Comparison of ENCODE assay signal across 24 cellular contexts in the genomic region with DNA sequence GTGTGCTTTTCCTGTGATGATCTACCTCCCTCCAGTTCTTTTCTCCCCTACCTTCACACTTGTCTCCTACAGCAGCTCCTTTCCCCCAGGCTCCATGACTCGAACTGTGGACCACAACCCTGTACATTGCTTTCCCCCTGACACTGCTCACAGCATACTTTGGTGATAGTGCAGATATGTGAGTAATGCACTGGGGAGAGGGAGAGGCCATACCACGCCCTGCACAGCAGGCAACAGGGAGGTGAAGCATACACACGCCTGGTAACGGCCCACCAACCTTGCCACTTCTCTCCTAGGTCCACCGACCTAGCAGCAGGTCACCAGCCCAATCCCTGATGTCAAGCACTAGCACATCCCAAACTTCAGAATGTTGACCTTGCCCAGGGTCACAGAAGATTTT.
"Had no signal": no experiment of that assay in that cellular context is flagged by ENCODE, and none has a peak within 500 bp of the region (broad histone marks: within the 10 kb centered on the region; RNA-seq: fewer than 3 reads in every experiment).

No MANE protein-coding gene starts in this region.

- H3K9me3 ChIP-seq: lower lobe of right lung, mucosa of descending colon had no signal

- FAIRE-seq: colon, endothelial cell of umbilical vein, frontal cortex had no signal

- H3K36me3 Mint-ChIP-seq: immature natural killer cell, mesothelial cell of epicardium, naive B cell had no signal

- H3K9me3 Mint-ChIP-seq: immature natural killer cell, naive B cell had no signal

- H3K4me3 Mint-ChIP-seq: immature natural killer cell, mesothelial cell of epicardium, naive B cell had no signal

- H3K4me3 ChIP-seq: coronary artery, dorsolateral prefrontal cortex, esophagus muscularis mucosa, gastroesophageal sphincter, heart left ventricle, hepatocyte, left lung, lower lobe of right lung, mucosa of descending colon had no signal

- DNase-seq: dermis blood vessel endothelial cell; dorsolateral prefrontal cortex; effector CD4-positive, alpha-beta T cell; effector memory CD4-positive, alpha-beta T cell; foreskin keratinocyte; heart left ventricle; hypothalamus; immature natural killer cell; islet precursor cell; left cardiac atrium; left lung; left ventricle myocardium superior; lower lobe of right lung; mesenchymal stem cell; mucosa of descending colon; naive B cell had no signal

- H3K27ac Mint-ChIP-seq: immature natural killer cell, mesothelial cell of epicardium, naive B cell had no signal

- H3K36me3 ChIP-seq: esophagus muscularis mucosa, gastroesophageal sphincter, heart left ventricle, left lung, lower lobe of right lung had no signal

- H3K27ac ChIP-seq: coronary artery, dorsolateral prefrontal cortex, esophagus muscularis mucosa, foreskin keratinocyte, gastroesophageal sphincter, heart left ventricle, hepatocyte, left lung, lower lobe of right lung had no signal

- H3K4me1 Mint-ChIP-seq: immature natural killer cell, mesothelial cell of epicardium, naive B cell had no signal

- H3K4me1 ChIP-seq: esophagus muscularis mucosa, foreskin keratinocyte, gastroesophageal sphincter, heart left ventricle, left lung, lower lobe of right lung had no signal
